ENCODE assay signal across 31 cellular contexts in the genomic region with DNA sequence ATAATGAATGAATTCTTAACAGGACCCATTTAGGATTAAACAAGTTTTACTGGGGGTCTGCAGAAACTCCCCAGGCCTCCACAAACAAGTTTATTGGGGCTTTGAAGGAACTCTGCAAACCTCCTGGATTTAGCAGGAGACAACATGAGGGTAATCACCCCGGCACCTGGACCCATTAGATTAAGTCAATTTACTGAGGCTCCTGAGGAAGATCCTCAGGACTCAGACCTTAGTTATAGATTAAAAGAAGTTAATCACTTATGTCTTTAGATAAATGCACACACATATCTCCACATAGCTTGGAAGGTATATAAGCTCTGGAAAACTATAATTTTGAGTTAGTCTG. TPM values are rescaled to one million over a fixed set of nuclear protein-coding genes. Genes with fewer than 3 reads are reported as not detected.
DNase-seq lines count a peak whose midpoint lies in the region; ATAC-seq and TF ChIP-seq lines count a peak whose summit lies in the region.
"Had no signal": no experiment of that assay in that cellular context is flagged by ENCODE, and none has a peak within 500 bp of the region (broad histone marks: within the 10 kb centered on the region; RNA-seq: fewer than 3 reads in every experiment).

No MANE protein-coding gene starts in this region.

- H3K4me3 ChIP-seq in SK-N-MC = no peak overlapping the region
- H3K4me3 ChIP-seq in smooth muscle cell = peak overlapping the region; percentile 18
- H3K4me3 ChIP-seq: ascending aorta, cardiac muscle cell, esophagus squamous epithelium, K562, left ventricle myocardium inferior, MG63, right atrium auricular region, upper lobe of left lung had no signal

- no peak overlapping the region for H3K4me2 ChIP-seq in smooth muscle cell

- TF ChIP-seq CTCF in smooth muscle cell (IDR thresholded peaks at IDR 0.05; ENCODE audit: borderline replicate concordance, insufficient read depth, poor library complexity, severe bottlenecking) = no peak
- no peak for TF ChIP-seq CTCF in nephron progenitor cell (IDR thresholded peaks at IDR 0.05)

- ATAC-seq in GM19438 (IDR thresholded peaks at IDR 0.05; ENCODE audit: low read depth, unreplicated experiment) (peak; percentile 15), left lobe of liver (peak; percentile 48), HG03139 (IDR thresholded peaks at IDR 0.05; ENCODE audit: unreplicated experiment) (no peak)
- ATAC-seq: naive thymus-derived CD4-positive, alpha-beta T cell had no signal

- no peak overlapping the region for H2AFZ ChIP-seq in smooth muscle cell (ENCODE audit: low read depth)

- peaks cover 9% of the 10 kb centered on the region for H3K27me3 Mint-ChIP-seq in nephron progenitor cell (ENCODE audit: low read depth, poor library complexity)

- H3K9me3 ChIP-seq in SK-N-MC (ENCODE audit: low read depth, low read length) = no peaks in the 10 kb centered on the region
- H3K9me3 ChIP-seq in smooth muscle cell (replicated peaks; ENCODE audit: low read depth) = no peaks in the 10 kb centered on the region
- H3K9me3 ChIP-seq: ascending aorta, esophagus squamous epithelium, left ventricle myocardium inferior, MG63, right atrium auricular region, upper lobe of left lung had no signal

- no peak overlapping the region for H3K4me3 Mint-ChIP-seq in nephron progenitor cell
- H3K4me3 Mint-ChIP-seq: activated T-cell treated with anti-CD3 and anti-CD28 coated beads, Interleukin-2, amount 50 U/mL, for 24 hours had no signal

- no peaks in the 10 kb centered on the region for H3K36me3 Mint-ChIP-seq in nephron progenitor cell (ENCODE audit: low read depth)
- H3K36me3 Mint-ChIP-seq: activated naive CD8-positive, alpha-beta T cell treated with anti-CD3 and anti-CD28 coated beads, Interleukin-2, amount 10 ng/mL, durations not matched to agents 7 days and 5 days; naive thymus-derived CD4-positive, alpha-beta T cell had no signal

- H3K36me3 ChIP-seq in SK-N-MC (ENCODE audit: insufficient read depth, low read length) (no peaks in the 10 kb centered on the region; the same call in 1 of the 2 replicates), smooth muscle cell (ENCODE audit: low read depth) (no peaks in the 10 kb centered on the region)
- H3K36me3 ChIP-seq: ascending aorta, cardiac muscle cell, esophagus squamous epithelium, left ventricle myocardium inferior, MG63, right atrium auricular region, upper lobe of left lung had no signal

- DNase-seq in SK-N-MC (ENCODE audit: low read depth, low spot score) = no peak
- DNase-seq in left lobe of liver (ENCODE audit: low spot score) = no peak
- no peak for DNase-seq in smooth muscle cell (lab: John Stamatoyannopoulos, UW; ENCODE audit: unreplicated experiment)
- no peak for DNase-seq in NCI-H1436 treated with DMSO at 0.1 percent for 48 hours (lab: John Stamatoyannopoulos, UW)
- DNase-seq in nephron progenitor cell = no peak
- DNase-seq: activated CD4-positive, alpha-beta T cell treated with anti-CD3 and anti-CD28 coated beads for 4 hours; activated CD8-positive, alpha-beta memory T cell treated with anti-CD3 and anti-CD28 coated beads for 24 hours; activated gamma-delta T cell; activated naive CD8-positive, alpha-beta T cell treated with anti-CD3 and anti-CD28 coated beads, Interleukin-2, amount 10 ng/mL, durations not matched to agents 7 days and 5 days; activated T-cell treated with anti-CD3 and anti-CD28 coated beads, Interleukin-2, amount 50 U/mL, for 24 hours; cortex of kidney; EL; esophagus squamous epithelium; foreskin melanocyte; left ventricle myocardium inferior; MG63; NCI-H1105 treated with DMSO at 0.1 percent for 48 hours; NCI-H2029 treated with DMSO at 0.1 percent for 48 hours; NCI-H345; stimulated activated CD4-positive, alpha-beta T cell treated with anti-CD3 and anti-CD28 coated beads, Interleukin-4, amount 100 ng/mL, for 1 hour; upper lobe of left lung had no signal

- no peak overlapping the region for H3K27ac Mint-ChIP-seq in nephron progenitor cell
- H3K27ac Mint-ChIP-seq: activated naive CD8-positive, alpha-beta T cell treated with anti-CD3 and anti-CD28 coated beads, Interleukin-2, amount 10 ng/mL, durations not matched to agents 7 days and 5 days; activated T-cell treated with anti-CD3 and anti-CD28 coated beads, Interleukin-2, amount 50 U/mL, for 24 hours had no signal

- 72% methylated on average over 1 of the region's 1 CpG for WGBS in smooth muscle cell (ENCODE audit: low lambda C conversion rate)

- no peaks in the 10 kb centered on the region for H3F3A ChIP-seq in smooth muscle cell (ENCODE audit: low read depth)

- H3K9ac ChIP-seq in SK-N-MC (ENCODE audit: insufficient read length) = no peak overlapping the region
- no peak overlapping the region for H3K9ac ChIP-seq in smooth muscle cell (ENCODE audit: low read depth)

- peaks cover 47% of the 10 kb centered on the region for H3K4me1 Mint-ChIP-seq in nephron progenitor cell

- no peaks in the 10 kb centered on the region for H3K79me2 ChIP-seq in smooth muscle cell (ENCODE audit: low read depth)

- H4K20me1 ChIP-seq in smooth muscle cell (ENCODE audit: low read depth) = no peaks in the 10 kb centered on the region

- peak overlapping the region; percentile 25; the same call in 1 of the 2 replicates for H3K27ac ChIP-seq in SK-N-MC
- no peak overlapping the region for H3K27ac ChIP-seq in smooth muscle cell (ENCODE audit: low read depth)
- H3K27ac ChIP-seq: ascending aorta, C4-2B, cardiac muscle cell, esophagus squamous epithelium, left ventricle myocardium inferior, right atrium auricular region had no signal

- peaks cover 18% of the 10 kb centered on the region for H3K4me1 ChIP-seq in smooth muscle cell (ENCODE audit: low read depth)
- H3K4me1 ChIP-seq: ascending aorta, esophagus squamous epithelium, left ventricle myocardium inferior, right atrium auricular region, upper lobe of left lung had no signal

- H3K9me3 Mint-ChIP-seq in nephron progenitor cell = no peaks in the 10 kb centered on the region
- H3K9me3 Mint-ChIP-seq: activated naive CD8-positive, alpha-beta T cell treated with anti-CD3 and anti-CD28 coated beads, Interleukin-2, amount 10 ng/mL, durations not matched to agents 7 days and 5 days; activated T-cell treated with anti-CD3 and anti-CD28 coated beads, Interleukin-2, amount 50 U/mL, for 24 hours had no signal

- no peaks in the 10 kb centered on the region for H3K27me3 ChIP-seq in smooth muscle cell (ENCODE audit: low read depth)
- H3K27me3 ChIP-seq: ascending aorta, cardiac muscle cell, esophagus squamous epithelium, right atrium auricular region, upper lobe of left lung had no signal

RNA-seq across cellular contexts. Expression of a gene that starts 29.4 kb away (rescaled TPM):
- total RNA-seq in left lobe of liver = not detected
- total RNA-seq in smooth muscle cell = 1.1 and 2.6 TPM in 2 replicates
- polyA plus RNA-seq in smooth muscle cell = 1.3 and 3.6 TPM in 2 replicates
- total RNA-seq: cardiac muscle cell; K562; osteocyte; T-helper 2 cell treated with Interferon-gamma antibody and Interleukin-4, amounts not matched to agents 100 ng/mL and 5 ng/mL, for 36 hours had no signal
- polyA plus RNA-seq: cardiac muscle cell; naive thymus-derived CD4-positive, alpha-beta T cell had no signal

RNA-seq across cellular contexts. Expression of a gene that starts 47.5 kb away (rescaled TPM):
- total RNA-seq in left lobe of liver (16.7 TPM), smooth muscle cell (23.1 and 25.3 TPM in 2 replicates)
- 35.0 and 44.1 TPM in 2 replicates for polyA plus RNA-seq in smooth muscle cell
- total RNA-seq: activated naive CD8-positive, alpha-beta T cell treated with anti-CD3 and anti-CD28 coated beads, Interleukin-2, amount 10 ng/mL, durations not matched to agents 7 days and 5 days; naive thymus-derived CD4-positive, alpha-beta T cell; T-helper 2 cell treated with Interferon-gamma antibody and Interleukin-4, amounts not matched to agents 100 ng/mL and 5 ng/mL, for 36 hours had no signal
- polyA plus RNA-seq: naive thymus-derived CD4-positive, alpha-beta T cell had no signal
